In genomic region chr7:2508327-2509231, GRCh38 we compare ENCODE assay signal across 8 cellular contexts. TPM values are rescaled to one million over a fixed set of nuclear protein-coding genes. Genes with fewer than 3 reads are reported as not detected.
A peak's percentile ranks its signal among the peaks of the same experiment; 100 is the strongest.
DNase-seq lines count a peak whose midpoint lies in the region; ATAC-seq and TF ChIP-seq lines count a peak whose summit lies in the region.

No MANE protein-coding gene starts in this region.

- DNase-seq in Calu3 (peak; percentile 47), RPMI7951 (ENCODE audit: low read depth) (peak; percentile 97), activated gamma-delta T cell treated with Interleukin-2 at 50 U/mL for 16 hours (peak; percentile 82), hepatic stellate cell (ENCODE audit: low spot score) (peak; percentile 91)
- peak; percentile 75 to 93 (median 87) for DNase-seq in stimulated activated naive CD4-positive, alpha-beta T cell (lab: John Stamatoyannopoulos, UW)

- no peak overlapping the region for H3K27ac Mint-ChIP-seq in Calu3 (ENCODE audit: unreplicated experiment)

- no TSS peak for BruUV-seq in Calu3 (replicated peaks; lab: Mats Ljungman, UMichigan)

- intact Hi-C loops in Calu3 (cut with micrococcal nuclease; ENCODE audit: unreplicated experiment) = no loop called here

- no peaks in the 10 kb centered on the region for H3K9me3 Mint-ChIP-seq in Calu3 (ENCODE audit: low read depth, unreplicated experiment)

- H3K4me1 Mint-ChIP-seq in Calu3 (ENCODE audit: low read depth, unreplicated experiment) = peaks cover 37% of the 10 kb centered on the region

- TF ChIP-seq CTCF in Calu3 (IDR thresholded peaks at IDR 0.05; ENCODE audit: unreplicated experiment) = no peak

- CTCF ChIA-PET in Calu3 (lab: Charles Lee) = interaction anchor here (0.5 to 1.3 kb wide), 3 partner anchors 9 to 190 kb away, joined by 3 to 4 read pairs (median 4); no protein-coding TSS in a partner anchor

- H3K4me3 Mint-ChIP-seq in Calu3 (ENCODE audit: low read depth, unreplicated experiment) = no peak overlapping the region

- ATAC-seq in HG02759 (IDR thresholded peaks at IDR 0.05; ENCODE audit: unreplicated experiment) (peak; percentile 49), HG02981 (IDR thresholded peaks at IDR 0.05; ENCODE audit: unreplicated experiment) (no peak), HG03159 (IDR thresholded peaks at IDR 0.05; ENCODE audit: unreplicated experiment) (no peak)

- peaks cover 6% of the 10 kb centered on the region for H3K36me3 Mint-ChIP-seq in Calu3 (ENCODE audit: insufficient read depth, unreplicated experiment)

- H3K27me3 Mint-ChIP-seq in Calu3 (ENCODE audit: unreplicated experiment) = no peaks in the 10 kb centered on the region

RNA-seq across cellular contexts. Expression of gene LFNG, which starts 11.0 kb away (rescaled TPM):
- 46.8 and 59.1 TPM in 2 replicates for total RNA-seq in Calu3 (2022)
- 19.1 and 28.5 TPM in 2 replicates for total RNA-seq in RPMI7951 (2014; rRNA removed; shearing (Covaris generic))

RNA-seq across cellular contexts. Expression of gene GRIFIN, which starts 32.4 kb away (rescaled TPM):
- not detected in 2 replicates for total RNA-seq in Calu3 (2022)
- total RNA-seq in RPMI7951 (2014; rRNA removed; shearing (Covaris generic)) = not detected in 2 replicates

RNA-seq across cellular contexts. Expression of gene BRAT1, which starts 46.7 kb away (rescaled TPM):
- 56.2 and 59.6 TPM in 2 replicates for total RNA-seq in Calu3 (2022)
- 22.6 and 28.8 TPM in 2 replicates for total RNA-seq in RPMI7951 (2014; rRNA removed; shearing (Covaris generic))

RNA-seq across cellular contexts. Expression of gene IQCE, which starts 50.2 kb away (rescaled TPM):
- 94.8 and 96.4 TPM in 2 replicates for total RNA-seq in Calu3 (2022)
- 10.1 and 14.8 TPM in 2 replicates for total RNA-seq in RPMI7951 (2014; rRNA removed; shearing (Covaris generic))

Comparison
In these comparisons a context has a peak if more than half of its experiments do, and no peak if none do; other contexts are left out.
1. DNase-seq: peak in every context shown above with its lines; median percentile 97 in RPMI7951; 91 in hepatic stellate cell; 87 in stimulated activated naive CD4-positive, alpha-beta T cell; 82 in activated gamma-delta T cell treated with Interleukin-2 at 50 U/mL for 16 hours; 47 in Calu3.